Comparison of ENCODE assay signal across 18 cellular contexts in the genomic region with DNA sequence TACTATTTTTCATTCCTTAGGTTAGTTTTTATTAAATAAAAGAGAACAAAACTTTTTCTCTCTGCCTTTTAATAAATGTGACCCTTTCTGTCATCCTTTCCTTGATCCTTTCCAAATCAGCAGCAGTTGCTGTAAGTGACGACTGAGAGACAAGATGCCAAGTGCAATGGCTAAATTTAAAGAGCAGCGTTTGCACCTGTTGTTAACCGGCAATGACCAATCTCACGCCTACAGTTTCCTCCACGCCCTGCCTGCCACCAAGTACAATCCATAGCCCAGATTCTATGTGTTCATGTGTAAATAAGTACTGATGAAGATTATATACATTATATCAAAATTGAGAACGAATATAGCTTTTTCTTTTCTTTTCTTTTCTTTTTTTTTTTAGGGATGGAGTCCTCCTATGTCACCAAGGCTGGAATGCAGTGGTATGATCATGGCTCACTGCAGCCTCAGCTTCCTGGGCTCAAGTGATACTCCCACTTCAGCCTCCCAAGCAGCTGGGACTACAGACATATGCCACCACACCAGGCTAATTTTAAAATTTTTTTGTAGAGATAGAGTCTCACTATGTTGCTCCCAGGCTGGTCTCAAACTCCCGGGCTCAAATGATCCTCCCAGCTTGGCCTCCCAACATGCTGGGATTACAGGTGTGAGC.
"Had no signal": no experiment of that assay in that cellular context is flagged by ENCODE, and none has a peak within 500 bp of the region (broad histone marks: within the 10 kb centered on the region; RNA-seq: fewer than 3 reads in every experiment).

No MANE protein-coding gene starts in this region.

- H3K4me3 ChIP-seq: heart left ventricle, lung, smooth muscle cell had no signal

- ATAC-seq: activated CD8-positive, alpha-beta T cell treated with anti-CD3 and anti-CD28 coated beads, Interleukin-2, amount 10 ng/mL, durations not matched to agents 7 days and 5 days; natural killer cell had no signal

- H3K4me1 Mint-ChIP-seq: natural killer cell had no signal

- H3K27ac Mint-ChIP-seq: activated CD4-positive, alpha-beta T cell treated with anti-CD3 and anti-CD28 coated beads, Interleukin-2, amount 10 ng/mL, durations not matched to agents 24 days and 14 days; activated CD8-positive, alpha-beta T cell treated with anti-CD3 and anti-CD28 coated beads, Interleukin-2, amount 10 ng/mL, durations not matched to agents 7 days and 5 days; activated naive CD8-positive, alpha-beta T cell; natural killer cell had no signal

- H3K4me3 Mint-ChIP-seq: activated CD4-positive, alpha-beta T cell treated with anti-CD3 and anti-CD28 coated beads, Interleukin-2, amount 10 ng/mL, durations not matched to agents 24 days and 14 days; activated CD8-positive, alpha-beta T cell treated with anti-CD3 and anti-CD28 coated beads, Interleukin-2, amount 10 ng/mL, durations not matched to agents 7 days and 5 days; activated naive CD8-positive, alpha-beta T cell; natural killer cell had no signal

- H3K27me3 ChIP-seq: heart left ventricle had no signal

- H3K9me3 Mint-ChIP-seq: activated CD4-positive, alpha-beta T cell treated with anti-CD3 and anti-CD28 coated beads, Interleukin-2, amount 10 ng/mL, durations not matched to agents 24 days and 14 days; brain; natural killer cell had no signal

- DNase-seq: activated CD4-positive, alpha-beta T cell treated with anti-CD3 and anti-CD28 coated beads, Interleukin-2, amount 10 ng/mL, durations not matched to agents 24 days and 14 days; activated CD4-positive, CD25-positive, alpha-beta regulatory T cell; activated CD8-positive, alpha-beta memory T cell treated with anti-CD3 and anti-CD28 coated beads, Interleukin-2, amount 50 U/mL, for 4 hours; activated CD8-positive, alpha-beta T cell treated with anti-CD3 and anti-CD28 coated beads, Interleukin-2, amount 10 ng/mL, durations not matched to agents 7 days and 5 days; activated gamma-delta T cell; activated T-cell treated with anti-CD3 and anti-CD28 coated beads, Interleukin-2, amount 50 U/mL, for 48 hours; amniotic stem cell; central memory CD4-positive, alpha-beta T cell; effector CD8-positive, alpha-beta T cell; foreskin melanocyte; heart left ventricle; midbrain; natural killer cell; posterior cingulate gyrus had no signal

- H3K36me3 Mint-ChIP-seq: activated naive CD8-positive, alpha-beta T cell; brain; natural killer cell had no signal

- H3K9me3 ChIP-seq: heart left ventricle had no signal

- H3K4me1 ChIP-seq: heart left ventricle had no signal

- H3K36me3 ChIP-seq: heart left ventricle had no signal

- H3K27ac ChIP-seq: heart left ventricle had no signal
